ENCODE assay signal across 9 cellular contexts in genomic region chr6:154258064-154258757, GRCh38.
A peak's percentile ranks its signal among the peaks of the same experiment; 100 is the strongest.
DNase-seq lines count a peak whose midpoint lies in the region; ATAC-seq, FAIRE-seq and TF ChIP-seq lines count a peak whose summit lies in the region.
"Had no signal": no experiment of that assay in that cellular context is flagged by ENCODE, and none has a peak within 500 bp of the region (broad histone marks: within the 10 kb centered on the region; RNA-seq: fewer than 3 reads in every experiment).

No MANE protein-coding gene starts in this region.

- no peak for TF ChIP-seq CTCF in BE2C (IDR thresholded peaks at IDR 0.05; ENCODE audit: low read depth, low read length)

- ATAC-seq in HG02981 (IDR thresholded peaks at IDR 0.05; ENCODE audit: unreplicated experiment) = peak; percentile 84

- peak overlapping the region; percentile 78 for H3K27ac ChIP-seq in BLaER1

- H3K4me1 ChIP-seq in BLaER1 (peaks cover 72% of the 10 kb centered on the region), BE2C (no peaks in the 10 kb centered on the region)

- H4K20me1 ChIP-seq in BLaER1 = no peaks in the 10 kb centered on the region

- no peaks in the 10 kb centered on the region for H3K27me3 ChIP-seq in BLaER1
- H3K27me3 ChIP-seq in BE2C = no peaks in the 10 kb centered on the region

- H3K4me2 ChIP-seq in BLaER1 = peak overlapping the region; percentile 82

- H3K9ac ChIP-seq in BLaER1 = peak overlapping the region; percentile 52; the same call in 1 of the 2 replicates

- H3K4me3 ChIP-seq in BLaER1 (peak overlapping the region; percentile 9; the same call in 1 of the 2 replicates), BE2C (ENCODE audit: low read depth, low read length) (no peak overlapping the region)

- H3K9me3 ChIP-seq in BLaER1 (peaks cover 28% of the 10 kb centered on the region), BE2C (0 out of 2 replicates have a peak, but pooled peaks cover 2% of the 10 kb centered on the region)

- FAIRE-seq in GM19239 (lab: Jason Lieb, UNC) = peak; percentile 97
- FAIRE-seq: colon had no signal

- H3K36me3 ChIP-seq in BLaER1 (peaks cover 3% of the 10 kb centered on the region; the same call in 1 of the 2 replicates), BE2C (no peaks in the 10 kb centered on the region)

- DNase-seq in GM19239 (ENCODE audit: insufficient read length, low spot score) = no peak
- peak; percentile 17 for DNase-seq in RPMI8226
- no peak for DNase-seq in AG08396 (ENCODE audit: low spot score)
- DNase-seq in NCI-H2029 treated with DMSO at 0.1 percent for 48 hours (lab: John Stamatoyannopoulos, UW) = no peak
- no peak for DNase-seq in BE2C
- no peak for DNase-seq in HK-2 (ENCODE audit: unreplicated experiment)
